15 cellular contexts compared by ENCODE assay signal in the genomic region with DNA sequence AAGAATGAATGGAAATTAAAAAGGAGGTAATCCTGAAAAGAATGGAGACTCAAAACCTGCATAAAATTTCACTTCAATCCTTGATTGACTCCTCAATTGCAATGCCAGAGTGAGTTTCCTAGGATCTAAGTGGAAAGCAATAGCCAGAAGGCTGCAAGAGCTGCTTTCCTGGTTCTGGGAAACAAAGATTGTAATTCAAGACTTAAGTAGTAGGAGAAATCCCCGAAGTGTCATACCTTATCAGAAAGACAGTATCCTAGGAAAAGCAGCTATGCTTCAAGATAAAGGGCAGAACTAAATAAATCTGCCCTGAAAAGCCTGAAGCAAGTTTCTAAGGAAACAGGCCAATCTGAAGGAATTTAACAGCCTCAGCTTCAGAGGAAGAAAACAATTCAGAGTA.
DNase-seq lines count a peak whose midpoint lies in the region; ATAC-seq, FAIRE-seq and TF ChIP-seq lines count a peak whose summit lies in the region.
"Had no signal": no experiment of that assay in that cellular context is flagged by ENCODE, and none has a peak within 500 bp of the region (broad histone marks: within the 10 kb centered on the region; RNA-seq: fewer than 3 reads in every experiment).

No MANE protein-coding gene starts in this region.

- no peak overlapping the region for H3K56ac ChIP-seq in H1 (replicated peaks; ENCODE audit: insufficient read length, low read depth, low read length)

- H2BK15ac ChIP-seq in H1 (ENCODE audit: low read length), result no peak overlapping the region

- peaks cover 2% of the 10 kb centered on the region for H3K9me3 Mint-ChIP-seq in activated T-cell treated with anti-CD3 and anti-CD28 coated beads, Interleukin-2, amount 50 U/mL, for 24 hours

- TF ChIP-seq CTCF in H1 (IDR thresholded peaks at IDR 0.05; ENCODE audit: control extremely low read depth in 1 of 3, insufficient read depth in 1 of 3, low read depth in 1 of 3, low read length in 3 of 3) (no peak), brain microvascular endothelial cell (IDR thresholded peaks at IDR 0.05; ENCODE audit: low read depth, low read length, missing control alignments) (no peak)

- no peak for TF ChIP-seq RAD21 in H1 (IDR thresholded peaks at IDR 0.05 in 1 of 2, conservative IDR thresholded peaks at IDR 0.05 in 1 of 2; ENCODE audit: low read depth in 2 of 2, low read length in 2 of 2)

- no peak overlapping the region for H3K4me3 ChIP-seq in H1 (ENCODE audit: extremely low read depth in 1 of 4, insufficient read depth in 2 of 4, low read depth in 3 of 4, low read length in 4 of 4)
- H3K4me3 ChIP-seq in mesodermal cell (ENCODE audit: extremely low read depth, insufficient read depth, low read length, poor library complexity, severe bottlenecking), result no peak overlapping the region
- no peak overlapping the region for H3K4me3 ChIP-seq in brain microvascular endothelial cell (ENCODE audit: low read depth, low read length)
- H3K4me3 ChIP-seq: A549 had no signal

- H3K36me3 ChIP-seq in H1 (ENCODE audit: control insufficient read depth in 2 of 4, insufficient read depth in 4 of 4, low read length in 3 of 4) (no peaks in the 10 kb centered on the region), mesodermal cell (ENCODE audit: control insufficient read depth, insufficient read depth, low read length) (no peaks in the 10 kb centered on the region), brain microvascular endothelial cell (replicated peaks) (no peaks in the 10 kb centered on the region)
- H3K36me3 ChIP-seq: BE2C had no signal

- H3K27me3 Mint-ChIP-seq in activated T-cell treated with anti-CD3 and anti-CD28 coated beads, Interleukin-2, amount 50 U/mL, for 24 hours, result no peaks in the 10 kb centered on the region
- H3K27me3 Mint-ChIP-seq: CD4-positive, alpha-beta memory T cell; IgD-negative memory B cell had no signal

- no peak overlapping the region for H3K18ac ChIP-seq in H1 (ENCODE audit: extremely low read depth, low read length)

- no peak overlapping the region for H3K9ac ChIP-seq in H1 (replicated peaks in 1 of 4; ENCODE audit: extremely low read depth in 1 of 4, low read depth in 3 of 4, low read length in 3 of 4)

- no peak overlapping the region for H3K27ac Mint-ChIP-seq in activated T-cell treated with anti-CD3 and anti-CD28 coated beads, Interleukin-2, amount 50 U/mL, for 24 hours
- H3K27ac Mint-ChIP-seq: CD4-positive, alpha-beta memory T cell; IgD-negative memory B cell had no signal

- no peak overlapping the region for H4K5ac ChIP-seq in H1 (ENCODE audit: insufficient read length, low read depth, low read length)

- H3K36me3 Mint-ChIP-seq in activated T-cell treated with anti-CD3 and anti-CD28 coated beads, Interleukin-2, amount 50 U/mL, for 24 hours (ENCODE audit: low read depth), result no peaks in the 10 kb centered on the region
- H3K36me3 Mint-ChIP-seq: CD4-positive, alpha-beta memory T cell had no signal

- TF ChIP-seq EP300 in H1 (IDR thresholded peaks at IDR 0.05; ENCODE audit: borderline replicate concordance in 1 of 2, low read depth in 2 of 2, low read length in 2 of 2), result no peak

- FAIRE-seq in H1 (lab: Jason Lieb, UNC), result no peak
- FAIRE-seq: A549, GM12891 had no signal

- no peaks in the 10 kb centered on the region for H3K27me3 ChIP-seq in H1 (replicated peaks in 1 of 4; ENCODE audit: control insufficient read depth in 3 of 4, extremely low read depth in 1 of 4, insufficient read depth in 3 of 4, low read length in 3 of 4)
- no peaks in the 10 kb centered on the region for H3K27me3 ChIP-seq in brain microvascular endothelial cell (replicated peaks)
- H3K27me3 ChIP-seq: BE2C had no signal

- H3K4me1 Mint-ChIP-seq in activated T-cell treated with anti-CD3 and anti-CD28 coated beads, Interleukin-2, amount 50 U/mL, for 24 hours (ENCODE audit: low read depth), result no peaks in the 10 kb centered on the region
- H3K4me1 Mint-ChIP-seq: CD4-positive, alpha-beta memory T cell; IgD-negative memory B cell had no signal

- in situ Hi-C loops in brain microvascular endothelial cell (cut with HindIII; ENCODE audit: low pct_ligation_motif_present, low sequenced_read_pairs), result no loop called here

- no peak for TF ChIP-seq POLR2A in H1 (IDR thresholded peaks at IDR 0.05; ENCODE audit: control extremely low read depth in 1 of 2, low read depth in 2 of 2, low read length in 2 of 2)

- no peak overlapping the region for H3K27ac ChIP-seq in H1 (ENCODE audit: low read depth, low read length)
- peak overlapping the region; percentile 48 for H3K27ac ChIP-seq in mesodermal cell (ENCODE audit: low read depth, low read length, severe bottlenecking)
- H3K27ac ChIP-seq in brain microvascular endothelial cell, result no peak overlapping the region
- H3K27ac ChIP-seq: A549, C4-2B had no signal

- H3K14ac ChIP-seq in H1 (ENCODE audit: insufficient read length), result no peak overlapping the region

- H3K79me1 ChIP-seq in H1 (ENCODE audit: low read depth, low read length), result no peaks in the 10 kb centered on the region

- H3K4me2 ChIP-seq in H1 (ENCODE audit: insufficient read depth in 1 of 2, low read depth in 2 of 2, low read length in 2 of 2), result no peak overlapping the region
- H3K4me2 ChIP-seq: A549 had no signal

- no peak overlapping the region for H3K23ac ChIP-seq in H1 (ENCODE audit: insufficient read length)

- no peak for ATAC-seq in left ventricle myocardium superior
- ATAC-seq: A549, HCT116 had no signal

- H2AFZ ChIP-seq in H1 (ENCODE audit: low read length), result peak overlapping the region; percentile 11; the same call in 1 of the 2 replicates

- no peaks in the 10 kb centered on the region for H4K20me1 ChIP-seq in H1 (replicated peaks in 1 of 2; ENCODE audit: control insufficient read depth in 1 of 2, insufficient read depth in 2 of 2, low read length in 2 of 2)

- H2BK20ac ChIP-seq in H1 (ENCODE audit: low read length), result no peak overlapping the region

- no peak overlapping the region for H4K8ac ChIP-seq in H1 (ENCODE audit: extremely low read depth, insufficient read depth, low read length)

- H2BK120ac ChIP-seq in H1 (replicated peaks; ENCODE audit: low read depth, low read length), result no peak overlapping the region

- H3K79me2 ChIP-seq in H1 (ENCODE audit: control insufficient read depth in 1 of 2, insufficient read depth in 2 of 2, low read length in 2 of 2), result no peaks in the 10 kb centered on the region

- no peak overlapping the region for H3K4ac ChIP-seq in H1 (replicated peaks; ENCODE audit: insufficient read length, low read depth, low read length)

- CTCF ChIA-PET in H1 (lab: Charles Lee; ENCODE audit: partially characterized antibody), result interaction anchor here (0.7 kb wide), 1 partner anchor 220 kb away, joined by 3 read pairs; no protein-coding TSS in a partner anchor

- no peak overlapping the region for H2BK5ac ChIP-seq in H1 (ENCODE audit: low read depth, low read length)

- H2BK12ac ChIP-seq in H1 (ENCODE audit: low read depth, low read length), result no peak overlapping the region

- H3K9me3 ChIP-seq in H1 (ENCODE audit: insufficient read depth in 2 of 2, low read depth in 1 of 2, low read length in 1 of 2) (no peaks in the 10 kb centered on the region), mesodermal cell (ENCODE audit: control insufficient read depth, low read length) (no peaks in the 10 kb centered on the region)
- H3K9me3 ChIP-seq: A549, BE2C had no signal

- intact Hi-C loops in left ventricle myocardium superior (cut with micrococcal nuclease), result no loop called here

- H3K23me2 ChIP-seq in H1 (ENCODE audit: low read depth, low read length), result no peaks in the 10 kb centered on the region

- no peaks in the 10 kb centered on the region for H3K4me1 ChIP-seq in H1 (replicated peaks in 1 of 4; ENCODE audit: control insufficient read depth in 3 of 4, insufficient read depth in 4 of 4, low read length in 3 of 4)
- no peaks in the 10 kb centered on the region for H3K4me1 ChIP-seq in mesodermal cell (ENCODE audit: control insufficient read depth, insufficient read depth, low read length, poor library complexity, severe bottlenecking)
- H3K4me1 ChIP-seq: A549, BE2C had no signal

- 88% methylated on average over 1 of the region's 1 CpG; no CpG with 5 or more reads in 1 of the 2 experiments for WGBS in H1 (ENCODE audit: extremely low coverage in 1 of 2, insufficient coverage in 1 of 2, insufficient read length in 1 of 2, insufficient replicate concordance in 2 of 2, low coverage in 1 of 2, low lambda C conversion rate in 2 of 2, missing lambda C conversion rate in 1 of 2), 2 experiments
- WGBS in mesodermal cell (ENCODE audit: insufficient coverage in 2 of 2), 2 experiments, result 56% methylated on average over 1 of the region's 1 CpG; no CpG with 5 or more reads in 1 of the 2 experiments

- H4K91ac ChIP-seq in H1 (replicated peaks; ENCODE audit: insufficient read length, low read length), result no peak overlapping the region

- DNase-seq in OCI-M1 (lab: John Stamatoyannopoulos, UW) (peak; percentile 6), H1 (ENCODE audit: low read depth in 1 of 2, low spot score in 2 of 2) (no peak), left ventricle myocardium superior (no peak), brain microvascular endothelial cell (no peak), inferior parietal cortex (ENCODE audit: extremely low spot score) (no peak)
- DNase-seq in activated T-cell treated with anti-CD3 and anti-CD28 coated beads, Interleukin-2, amount 50 U/mL, for 24 hours, result no peak
- DNase-seq: BE2C; CD4-positive, alpha-beta memory T cell; DMS79 had no signal

- no peak overlapping the region for H3K4me3 Mint-ChIP-seq in activated T-cell treated with anti-CD3 and anti-CD28 coated beads, Interleukin-2, amount 50 U/mL, for 24 hours
- H3K4me3 Mint-ChIP-seq: CD4-positive, alpha-beta memory T cell; IgD-negative memory B cell had no signal

- POLR2A ChIA-PET in H1 (lab: Charles Lee; ENCODE audit: partially characterized antibody), result no interaction called here

- H2AK5ac ChIP-seq in H1 (ENCODE audit: low read depth, low read length), result no peak overlapping the region

TF ChIP-seq in H1, 55 proteins besides CTCF, POLR2A, EP300 and RAD21 (continues in another document):
- TF ChIP-seq TAF7 (optimal IDR thresholded peaks at IDR 0.05; ENCODE audit: borderline replicate concordance, low read depth, low read length), result no peak
- TF ChIP-seq ASH2L (IDR thresholded peaks at IDR 0.05; ENCODE audit: low read length), result no peak
- no peak for TF ChIP-seq CTBP2 (IDR thresholded peaks at IDR 0.05; ENCODE audit: borderline replicate concordance, insufficient read depth, insufficient read length, low read length)
- no peak for TF ChIP-seq CHD2 (IDR thresholded peaks at IDR 0.05; ENCODE audit: low read length)
